In the genomic region with DNA sequence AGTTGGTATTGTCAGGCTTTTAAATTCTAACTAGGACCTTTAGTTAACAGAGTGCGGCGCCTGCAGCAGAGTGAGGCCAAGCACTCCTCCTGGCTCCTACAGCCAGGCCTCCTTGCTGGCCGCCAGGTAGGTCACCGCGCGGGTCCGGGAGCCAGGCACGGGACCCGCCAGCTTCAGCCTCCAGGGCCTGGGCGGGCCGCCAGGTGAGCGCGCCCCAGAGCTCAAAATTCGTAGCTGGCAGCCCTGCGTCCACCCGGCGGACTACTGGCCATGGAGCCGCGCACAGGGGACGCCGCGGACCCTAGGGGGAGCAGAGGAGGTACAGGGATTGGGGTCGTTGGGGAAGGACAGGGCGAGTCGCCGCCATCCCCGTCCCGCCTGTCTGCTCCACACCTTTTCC, we compare ENCODE assay signal across 8 cellular contexts. TPM values are rescaled to one million over a fixed set of nuclear protein-coding genes. Genes with fewer than 3 reads are reported as not detected.
DNase-seq lines count a peak whose midpoint lies in the region; ATAC-seq and TF ChIP-seq lines count a peak whose summit lies in the region.

A gene (plus strand): TSS at position 139 of the 400 bp plus-strand sequence. CDS start 132 bp downstream, at position 271.

- peak within 1 kb of the TSS; percentile 69 for H3K4me3 Mint-ChIP-seq in progenitor cell of endocrine pancreas (ENCODE audit: low read depth)

- H3K36me3 ChIP-seq in SJSA1, result no peaks in the 10 kb centered on the region

- H3K4me1 Mint-ChIP-seq in progenitor cell of endocrine pancreas (ENCODE audit: low read depth), result peaks cover 13% of the 10 kb centered on the region

- H3K4me3 ChIP-seq in SJSA1 (peak within 1 kb of the TSS; percentile 31), fibroblast of mammary gland (ENCODE audit: control insufficient read depth, low read depth, low read length) (peak within 1 kb of the TSS; percentile 37)

- H3K36me3 Mint-ChIP-seq in progenitor cell of endocrine pancreas (ENCODE audit: insufficient read depth), result peaks cover 4% of the 10 kb centered on the region

- H3K27ac ChIP-seq in SJSA1, result peak within 1 kb of the TSS; percentile 71

- peaks cover 23% of the 10 kb centered on the region for H3K4me1 ChIP-seq in SJSA1 (replicated peaks)

- no peaks in the 10 kb centered on the region for H3K27me3 ChIP-seq in SJSA1 (replicated peaks)

- peaks cover 8% of the 10 kb centered on the region for H3K9me3 Mint-ChIP-seq in progenitor cell of endocrine pancreas (ENCODE audit: low read depth)

- TF ChIP-seq CTCF in fibroblast of mammary gland (conservative IDR thresholded peaks at IDR 0.05; ENCODE audit: control insufficient read depth, insufficient read depth, low read depth, low read length) (no peak), progenitor cell of endocrine pancreas (IDR thresholded peaks at IDR 0.05; ENCODE audit: unreplicated experiment) (no peak)

- peaks cover 4% of the 10 kb centered on the region for H3K27me3 Mint-ChIP-seq in progenitor cell of endocrine pancreas

- H3K9me3 ChIP-seq in SJSA1 (replicated peaks), result no peaks in the 10 kb centered on the region

- peak within 1 kb of the TSS; percentile 79 for H3K27ac Mint-ChIP-seq in progenitor cell of endocrine pancreas

- ATAC-seq in GM19351 (IDR thresholded peaks at IDR 0.05; ENCODE audit: unreplicated experiment), result no peak

- DNase-seq in ELF-1 (ENCODE audit: low read depth, low spot score), result peak; percentile 53
- DNase-seq in SJSA1 (ENCODE audit: low read depth in 1 of 2, low spot score in 2 of 2), result no peak
- no peak for DNase-seq in fibroblast of mammary gland (ENCODE audit: low read depth)
- DNase-seq in progenitor cell of endocrine pancreas (ENCODE audit: low spot score, unreplicated experiment), result no peak
- no peak for DNase-seq in 8988T
- DNase-seq in HuH-7.5 (ENCODE audit: low spot score), result no peak
- DNase-seq in NCI-H524 (lab: John Stamatoyannopoulos, UW), result no peak

RNA-seq across cellular contexts. Expression of the gene that starts here (rescaled TPM):
- 1.00 TPM in 1 of 2 replicates, not detected in the other for total RNA-seq in SJSA1 (2014; rRNA removed; shearing (Covaris generic))
- total RNA-seq in progenitor cell of endocrine pancreas, result 3.1 and 5.0 TPM in 2 replicates
